ENCODE assay signal across 8 cellular contexts in the genomic region with DNA sequence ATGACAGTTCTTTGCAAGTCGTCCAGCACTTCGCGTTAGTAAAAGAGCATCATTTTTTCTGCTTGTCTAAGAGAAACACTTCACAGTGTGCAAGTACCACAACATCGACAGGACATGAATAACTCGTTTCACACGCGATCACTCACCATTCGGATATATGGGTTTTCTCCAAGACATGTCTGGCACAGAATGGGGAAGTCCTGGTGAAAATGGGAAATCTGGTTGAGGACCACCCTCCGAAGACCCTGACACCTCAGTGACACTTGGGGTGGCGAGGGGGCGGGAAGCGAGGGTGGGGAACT. TPM values are rescaled to one million over a fixed set of nuclear protein-coding genes. Genes with fewer than 3 reads are reported as not detected.
DNase-seq lines count a peak whose midpoint lies in the region; ATAC-seq, FAIRE-seq and TF ChIP-seq lines count a peak whose summit lies in the region.

No MANE protein-coding gene starts in this region.

- peaks cover 2% of the 10 kb centered on the region for H3K27me3 Mint-ChIP-seq in GM23338 (ENCODE audit: insufficient read depth, low read depth, poor library complexity)

- no peaks in the 10 kb centered on the region for H3F3A ChIP-seq in GM23338 (replicated peaks; ENCODE audit: low read depth)

- no peak overlapping the region for H3K4me3 Mint-ChIP-seq in GM23338

- intact Hi-C loops in A673 (cut with micrococcal nuclease; ENCODE audit: unreplicated experiment) (loop anchor here (2.0 to 10.0 kb wide), 2 partner anchors 137 to 245 kb away; no protein-coding TSS in a partner anchor), HepG2 (cut with micrococcal nuclease; ENCODE audit: unreplicated experiment) (loop anchor here (1.0 to 2.0 kb wide), 2 partner anchors 79 to 139 kb away; no protein-coding TSS in a partner anchor)

- POLR2A ChIA-PET in A673 (lab: Charles Lee; ENCODE audit: low non-redundant PET), result no interaction called here
- POLR2A ChIA-PET in HepG2 (lab: Yijun Ruan, JAX), result interaction anchor here (0.8 to 2.0 kb wide), 13 partner anchors 8 to 250 kb away, joined by 3 to 23 read pairs (median 4); a partner anchor contains a TSS

- peak overlapping the region; percentile 95 for H3K9ac ChIP-seq in HepG2 (ENCODE audit: insufficient read depth, low read depth, low read length)

- no peak for TF ChIP-seq RAD21 in HepG2 (CRISPR knock-in tag; IDR thresholded peaks at IDR 0.05)

- H4K20me1 ChIP-seq in GM23338 (replicated peaks; ENCODE audit: insufficient read depth) (peaks cover 4% of the 10 kb centered on the region; the same call in 1 of the 2 replicates), HepG2 (ENCODE audit: insufficient read depth, low read length) (no peaks in the 10 kb centered on the region)

- peaks cover 14% of the 10 kb centered on the region for H3K4me1 ChIP-seq in A673 (ENCODE audit: insufficient read depth, low read length, poor library complexity, severe bottlenecking)
- peaks cover 4% of the 10 kb centered on the region; the same call in 1 of the 2 replicates for H3K4me1 ChIP-seq in GM23338 (ENCODE audit: insufficient read depth)
- peaks cover 21% of the 10 kb centered on the region for H3K4me1 ChIP-seq in HepG2 (ENCODE audit: insufficient read depth, low read length)

- peaks cover 39% of the 10 kb centered on the region for H3K36me3 ChIP-seq in A673 (ENCODE audit: insufficient read depth, low read length, poor library complexity, severe bottlenecking)
- H3K36me3 ChIP-seq in GM23338 (ENCODE audit: insufficient read depth), result peaks cover 37% of the 10 kb centered on the region
- peaks cover 44% of the 10 kb centered on the region for H3K36me3 ChIP-seq in WERI-Rb-1
- H3K36me3 ChIP-seq in HepG2 (replicated peaks in 1 of 2; ENCODE audit: control insufficient read depth in 1 of 2, insufficient read depth in 2 of 2, low read length in 2 of 2), result peaks cover 18 to 34% of the 10 kb centered on the region in 2 experiments

- WGBS in HepG2 (ENCODE audit: low lambda C conversion rate), result 4% methylated on average over 12 of the region's 12 CpGs

- peak overlapping the region; percentile 99 for H3K4me2 ChIP-seq in GM23338
- peak overlapping the region; percentile 88 for H3K4me2 ChIP-seq in HepG2 (ENCODE audit: low read depth, low read length)

- peak overlapping the region; percentile 92 for H3K27ac ChIP-seq in A673 (ENCODE audit: low read depth, low read length, poor library complexity, severe bottlenecking)
- peak overlapping the region; percentile 97 for H3K27ac ChIP-seq in GM23338 (ENCODE audit: low read depth)
- H3K27ac ChIP-seq in WERI-Rb-1, result peak overlapping the region; percentile 97
- H3K27ac ChIP-seq in HepG2 (ENCODE audit: extremely low read length, insufficient read depth, low read length), result peak overlapping the region; percentile 84

- H3K79me2 ChIP-seq in GM23338 (replicated peaks; ENCODE audit: insufficient read depth), result peaks cover 18% of the 10 kb centered on the region
- H3K79me2 ChIP-seq in HepG2 (ENCODE audit: insufficient read depth, low read length), result peaks cover 22% of the 10 kb centered on the region

- no peak for TF ChIP-seq POLR2A in HepG2 (IDR thresholded peaks at IDR 0.05; ENCODE audit: insufficient read depth in 1 of 2, low read depth in 2 of 2, low read length in 2 of 2)

- peaks cover 30% of the 10 kb centered on the region for H3K36me3 Mint-ChIP-seq in GM23338 (ENCODE audit: low read depth)

- no peak overlapping the region for H3K27ac Mint-ChIP-seq in GM23338

- DNase-seq in A673 (ENCODE audit: low spot score), result no peak
- DNase-seq in GM23338 (ENCODE audit: low spot score), result no peak
- DNase-seq in WERI-Rb-1, result no peak
- DNase-seq in HepG2 (ENCODE audit: low spot score), result no peak
- no peak for DNase-seq in AG08396 (ENCODE audit: low spot score)
- DNase-seq in DMS153 (lab: John Stamatoyannopoulos, UW), result no peak
- DNase-seq in HuH-7 (ENCODE audit: low spot score), result no peak
- DNase-seq in A172 (ENCODE audit: low spot score), result no peak

- H3K4me3 ChIP-seq in A673 (ENCODE audit: low read depth, low read length, poor library complexity, severe bottlenecking) (peak overlapping the region; percentile 83), GM23338 (peak overlapping the region; percentile 84), WERI-Rb-1 (ENCODE audit: low read depth, low read length) (peak overlapping the region; percentile 100), HepG2 (replicated peaks in 1 of 3; ENCODE audit: insufficient read depth in 1 of 3, low read depth in 2 of 3, low read length in 3 of 3) (peak overlapping the region; percentile 97 to 100 (median 99))

- no peaks in the 10 kb centered on the region for H3K9me3 Mint-ChIP-seq in GM23338

- CTCF ChIA-PET in A673 (lab: Charles Lee) (interaction anchor here (1.5 kb wide), 1 partner anchor 146 kb away, joined by 5 read pairs; a partner anchor contains a TSS), HepG2 (lab: Yijun Ruan, JAX; ENCODE audit: low intra/inter-chr PET ratio, low total read pairs) (interaction anchor here (1.1 kb wide), 1 partner anchor 138 kb away, joined by 5 read pairs; no protein-coding TSS in a partner anchor)

- H3K4me1 Mint-ChIP-seq in GM23338, result no peaks in the 10 kb centered on the region; the same call in 2 of the 3 replicates

- no peak for TF ChIP-seq EP300 in HepG2 (IDR thresholded peaks at IDR 0.05; ENCODE audit: low read depth in 2 of 2, low read length in 2 of 2)
- no peak for TF ChIP-seq EP300 in HepG2 (CRISPR knock-in tag; IDR thresholded peaks at IDR 0.05; ENCODE audit: borderline replicate concordance)

- in situ Hi-C loops in HepG2 (cut with HindIII; ENCODE audit: extremely low pct_ligation_motif_present, low pct_unique_long_range_greater_than_20kb), result no loop called here

- H2AFZ ChIP-seq in GM23338 (no peak overlapping the region), HepG2 (ENCODE audit: low read length) (no peak overlapping the region)

- TF ChIP-seq CTCF in A673 (conservative IDR thresholded peaks at IDR 0.05; ENCODE audit: low read depth, low read length) (no peak), GM23338 (conservative IDR thresholded peaks at IDR 0.05; ENCODE audit: low read depth in 2 of 2) (no peak), WERI-Rb-1 (IDR thresholded peaks at IDR 0.05; ENCODE audit: low read depth, low read length) (no peak), HepG2 (CRISPR knock-in tag; IDR thresholded peaks at IDR 0.05) (no peak)

- H3K9me3 ChIP-seq in A673 (ENCODE audit: low read depth, low read length, poor library complexity, severe bottlenecking) (no peaks in the 10 kb centered on the region), WERI-Rb-1 (ENCODE audit: severe bottlenecking) (no peaks in the 10 kb centered on the region), HepG2 (ENCODE audit: low read length) (no peaks in the 10 kb centered on the region)

- H3K27me3 ChIP-seq in A673 (replicated peaks; ENCODE audit: insufficient read depth, low read depth, low read length, poor library complexity) (no peaks in the 10 kb centered on the region), GM23338 (ENCODE audit: insufficient read depth) (no peaks in the 10 kb centered on the region), WERI-Rb-1 (ENCODE audit: insufficient read depth, low read depth, severe bottlenecking) (no peaks in the 10 kb centered on the region), HepG2 (ENCODE audit: control insufficient read depth in 1 of 2, insufficient read depth in 2 of 2, low read length in 2 of 2) (no peaks in the 10 kb centered on the region; a peak in 1 of 5 replicates)

- no peaks in the 10 kb centered on the region for H3K9me2 ChIP-seq in GM23338 (ENCODE audit: insufficient read depth)

- no TSS peak for BruUV-seq in A673 (replicated peaks; lab: Mats Ljungman, UMichigan)
- no TSS peak for BruUV-seq in HepG2 (replicated peaks; lab: Mats Ljungman, UMichigan)

- ATAC-seq in GM23338, result no peak
- peak; percentile 16; the same call in 1 of the 3 replicates for ATAC-seq in HepG2

- no peak for FAIRE-seq in HepG2 (lab: Jason Lieb, UNC)

RNA-seq across cellular contexts. Expression of a gene that starts 0.6 kb away (rescaled TPM):
- total RNA-seq in A673 (2021), result 58.7 and 66.8 TPM in 2 replicates
- total RNA-seq in GM23338 (2014; rRNA removed; shearing (Covaris generic)), result 30.7 and 32.3 TPM in 2 replicates
- polyA plus RNA-seq in GM23338 (2016; fragmentation: Nextera tagmentation; extraction: Ambion mirVana), result 20.3 and 23.4 TPM in 2 replicates
- total RNA-seq in HepG2 (2016; rRNA removed; fragmentation: Illumina TruSeq; extraction: Trizol), result 27.7 and 28.3 TPM in 2 replicates
- 5.7 and 6.4 TPM in 2 replicates for total RNA-seq in HepG2 (2016; cell fraction: cytosol; rRNA removed; fragmentation: Illumina TruSeq; extraction: Trizol; ENCODE audit: low read depth)
- total RNA-seq in HepG2 (2016; cell fraction: insoluble cytoplasmic fraction; rRNA removed; fragmentation: Illumina TruSeq; extraction: Trizol), result 23.8 and 26.3 TPM in 2 replicates
- total RNA-seq in HepG2 (2016; cell fraction: membrane; rRNA removed; fragmentation: Illumina TruSeq; extraction: Trizol), result 11.5 and 11.9 TPM in 2 replicates
- total RNA-seq in HepG2 (2016; cell fraction: nucleus; rRNA removed; fragmentation: Illumina TruSeq; extraction: Trizol), result 27.4 and 28.2 TPM in 2 replicates
- polyA plus RNA-seq in HepG2 (2011; rRNA removed), result 27.3 and 35.0 TPM in 2 replicates
- polyA plus RNA-seq in HepG2 (2011; cell fraction: cytosol; rRNA removed), result 12.7 and 16.9 TPM in 2 replicates
- polyA plus RNA-seq in HepG2 (2011; cell fraction: nucleus; rRNA removed), result 42.7 and 44.5 TPM in 2 replicates
- polyA plus RNA-seq in HepG2 (2012), result 25.4 and 28.8 TPM in 2 replicates
- 2.7 and 3.2 TPM in 2 replicates for polyA plus RNA-seq in HepG2 (2016; cell fraction: cytosol; fragmentation: Illumina TruSeq; extraction: Trizol; ENCODE audit: low read depth)
- 34.5 and 39.1 TPM in 2 replicates for polyA plus RNA-seq in HepG2 (2016; cell fraction: insoluble cytoplasmic fraction; fragmentation: Illumina TruSeq; extraction: Trizol; ENCODE audit: low read depth)
- 7.7 and 9.1 TPM in 2 replicates for polyA plus RNA-seq in HepG2 (2016; cell fraction: membrane; fragmentation: Illumina TruSeq; extraction: Trizol; ENCODE audit: low read depth)
- 43.5 and 48.3 TPM in 2 replicates for polyA plus RNA-seq in HepG2 (2016; cell fraction: nucleus; fragmentation: Illumina TruSeq; extraction: Trizol; ENCODE audit: insufficient read depth, low read depth)
- polyA minus RNA-seq in HepG2 (2011; rRNA and poly(A)+ RNA removed; ENCODE audit: low replicate concordance), result 9.8 and 27.6 TPM in 2 replicates
- polyA minus RNA-seq in HepG2 (2011; cell fraction: cytosol; rRNA and poly(A)+ RNA removed), result 12.1 and 16.2 TPM in 2 replicates
- polyA minus RNA-seq in HepG2 (2011; cell fraction: nucleus; rRNA and poly(A)+ RNA removed), result 43.9 and 49.9 TPM in 2 replicates
- total RNA-seq in A172 (2014; rRNA removed; shearing (Covaris generic)), result 36.4 and 45.8 TPM in 2 replicates

RNA-seq across cellular contexts. Expression of a gene that starts 39.2 kb away (rescaled TPM):
- total RNA-seq in A673 (2021), result 2.4 and 2.7 TPM in 2 replicates
- 13.8 and 26.4 TPM in 2 replicates for total RNA-seq in GM23338 (2014; rRNA removed; shearing (Covaris generic))
- polyA plus RNA-seq in GM23338 (2016; fragmentation: Nextera tagmentation; extraction: Ambion mirVana), result 10.9 and 12.7 TPM in 2 replicates
- total RNA-seq in HepG2 (2016; rRNA removed; fragmentation: Illumina TruSeq; extraction: Trizol), result not detected in 2 replicates
- not detected in 2 replicates for total RNA-seq in HepG2 (2016; cell fraction: cytosol; rRNA removed; fragmentation: Illumina TruSeq; extraction: Trizol; ENCODE audit: low read depth)
- not detected in 2 replicates for total RNA-seq in HepG2 (2016; cell fraction: insoluble cytoplasmic fraction; rRNA removed; fragmentation: Illumina TruSeq; extraction: Trizol)
- not detected in 2 replicates for total RNA-seq in HepG2 (2016; cell fraction: membrane; rRNA removed; fragmentation: Illumina TruSeq; extraction: Trizol)
- total RNA-seq in HepG2 (2016; cell fraction: nucleus; rRNA removed; fragmentation: Illumina TruSeq; extraction: Trizol), result not detected in 2 replicates
- polyA plus RNA-seq in HepG2 (2011; rRNA removed), result 0.05 TPM in 1 of 2 replicates, not detected in the other
- not detected in 2 replicates for polyA plus RNA-seq in HepG2 (2011; cell fraction: cytosol; rRNA removed)
- polyA plus RNA-seq in HepG2 (2011; cell fraction: nucleus; rRNA removed), result not detected in 2 replicates
- polyA plus RNA-seq in HepG2 (2012), result 0.05 TPM in 1 of 2 replicates, not detected in the other
- not detected in 2 replicates for polyA plus RNA-seq in HepG2 (2016; cell fraction: cytosol; fragmentation: Illumina TruSeq; extraction: Trizol; ENCODE audit: low read depth)
- not detected in 2 replicates for polyA plus RNA-seq in HepG2 (2016; cell fraction: insoluble cytoplasmic fraction; fragmentation: Illumina TruSeq; extraction: Trizol; ENCODE audit: low read depth)
- polyA plus RNA-seq in HepG2 (2016; cell fraction: membrane; fragmentation: Illumina TruSeq; extraction: Trizol; ENCODE audit: low read depth), result not detected in 2 replicates
- not detected in 2 replicates for polyA plus RNA-seq in HepG2 (2016; cell fraction: nucleus; fragmentation: Illumina TruSeq; extraction: Trizol; ENCODE audit: insufficient read depth, low read depth)
- 0.05 TPM in 1 of 2 replicates, not detected in the other for polyA minus RNA-seq in HepG2 (2011; rRNA and poly(A)+ RNA removed; ENCODE audit: low replicate concordance)
- not detected in 2 replicates for polyA minus RNA-seq in HepG2 (2011; cell fraction: cytosol; rRNA and poly(A)+ RNA removed)
- polyA minus RNA-seq in HepG2 (2011; cell fraction: nucleus; rRNA and poly(A)+ RNA removed), result not detected in 2 replicates
- 0.07 and 0.45 TPM in 2 replicates for total RNA-seq in A172 (2014; rRNA removed; shearing (Covaris generic))

RNA-seq across cellular contexts. Expression of a gene that starts 58.6 kb away (rescaled TPM):
- total RNA-seq in A673 (2021) (62.3 and 67.6 TPM in 2 replicates), HepG2 (2016; rRNA removed; fragmentation: Illumina TruSeq; extraction: Trizol) (26.9 and 39.7 TPM in 2 replicates)
- 41.2 and 41.8 TPM in 2 replicates for total RNA-seq in GM23338 (2014; rRNA removed; shearing (Covaris generic))
- polyA plus RNA-seq in GM23338 (2016; fragmentation: Nextera tagmentation; extraction: Ambion mirVana) (11.8 and 15.4 TPM in 2 replicates), HepG2 (2011; rRNA removed) (21.5 and 24.1 TPM in 2 replicates)
- total RNA-seq in HepG2 (2016; cell fraction: cytosol; rRNA removed; fragmentation: Illumina TruSeq; extraction: Trizol; ENCODE audit: low read depth), result 3.5 and 5.2 TPM in 2 replicates
- 28.4 and 40.9 TPM in 2 replicates for total RNA-seq in HepG2 (2016; cell fraction: insoluble cytoplasmic fraction; rRNA removed; fragmentation: Illumina TruSeq; extraction: Trizol)
- total RNA-seq in HepG2 (2016; cell fraction: membrane; rRNA removed; fragmentation: Illumina TruSeq; extraction: Trizol), result 16.8 and 20.1 TPM in 2 replicates
- 29.2 and 37.4 TPM in 2 replicates for total RNA-seq in HepG2 (2016; cell fraction: nucleus; rRNA removed; fragmentation: Illumina TruSeq; extraction: Trizol)
- 17.3 and 22.7 TPM in 2 replicates for polyA plus RNA-seq in HepG2 (2011; cell fraction: cytosol; rRNA removed)
- 18.6 and 20.3 TPM in 2 replicates for polyA plus RNA-seq in HepG2 (2011; cell fraction: nucleus; rRNA removed)
- 18.3 and 23.7 TPM in 2 replicates for polyA plus RNA-seq in HepG2 (2012)
- polyA plus RNA-seq in HepG2 (2016; cell fraction: cytosol; fragmentation: Illumina TruSeq; extraction: Trizol; ENCODE audit: low read depth), result 1.7 and 1.8 TPM in 2 replicates
- polyA plus RNA-seq in HepG2 (2016; cell fraction: insoluble cytoplasmic fraction; fragmentation: Illumina TruSeq; extraction: Trizol; ENCODE audit: low read depth), result 42.0 and 42.5 TPM in 2 replicates
- 7.3 and 8.7 TPM in 2 replicates for polyA plus RNA-seq in HepG2 (2016; cell fraction: membrane; fragmentation: Illumina TruSeq; extraction: Trizol; ENCODE audit: low read depth)
- polyA plus RNA-seq in HepG2 (2016; cell fraction: nucleus; fragmentation: Illumina TruSeq; extraction: Trizol; ENCODE audit: insufficient read depth, low read depth), result 24.5 and 29.7 TPM in 2 replicates
- 41.6 and 54.4 TPM in 2 replicates for polyA minus RNA-seq in HepG2 (2011; rRNA and poly(A)+ RNA removed; ENCODE audit: low replicate concordance)
- 26.7 and 27.0 TPM in 2 replicates for polyA minus RNA-seq in HepG2 (2011; cell fraction: cytosol; rRNA and poly(A)+ RNA removed)
- polyA minus RNA-seq in HepG2 (2011; cell fraction: nucleus; rRNA and poly(A)+ RNA removed), result 59.4 and 66.0 TPM in 2 replicates
- total RNA-seq in A172 (2014; rRNA removed; shearing (Covaris generic)), result 67.7 and 68.0 TPM in 2 replicates

RNA-seq across cellular contexts. Expression of a gene that starts 59.8 kb away (rescaled TPM):
- 7.6 and 10.0 TPM in 2 replicates for total RNA-seq in A673 (2021)
- total RNA-seq in GM23338 (2014; rRNA removed; shearing (Covaris generic)), result 1.3 and 3.0 TPM in 2 replicates
- polyA plus RNA-seq in GM23338 (2016; fragmentation: Nextera tagmentation; extraction: Ambion mirVana), result 0.16 and 0.38 TPM in 2 replicates
- total RNA-seq in HepG2 (2016; rRNA removed; fragmentation: Illumina TruSeq; extraction: Trizol), result 0.09 and 0.22 TPM in 2 replicates
- under 0.01 TPM in 1 of 2 replicates, not detected in the other for total RNA-seq in HepG2 (2016; cell fraction: cytosol; rRNA removed; fragmentation: Illumina TruSeq; extraction: Trizol; ENCODE audit: low read depth)
- 0.04 and 0.09 TPM in 2 replicates for total RNA-seq in HepG2 (2016; cell fraction: insoluble cytoplasmic fraction; rRNA removed; fragmentation: Illumina TruSeq; extraction: Trizol)
- total RNA-seq in HepG2 (2016; cell fraction: membrane; rRNA removed; fragmentation: Illumina TruSeq; extraction: Trizol), result 0.10 and 0.12 TPM in 2 replicates
- total RNA-seq in HepG2 (2016; cell fraction: nucleus; rRNA removed; fragmentation: Illumina TruSeq; extraction: Trizol), result 0.16 and 0.25 TPM in 2 replicates
- 0.05 and 0.30 TPM in 2 replicates for polyA plus RNA-seq in HepG2 (2011; rRNA removed)
- polyA plus RNA-seq in HepG2 (2011; cell fraction: cytosol; rRNA removed), result 0.04 and 0.07 TPM in 2 replicates
- polyA plus RNA-seq in HepG2 (2011; cell fraction: nucleus; rRNA removed), result 0.33 and 0.42 TPM in 2 replicates
- polyA plus RNA-seq in HepG2 (2012), result 0.07 and 0.19 TPM in 2 replicates
- 0.02 and 0.03 TPM in 2 replicates for polyA plus RNA-seq in HepG2 (2016; cell fraction: cytosol; fragmentation: Illumina TruSeq; extraction: Trizol; ENCODE audit: low read depth)
- polyA plus RNA-seq in HepG2 (2016; cell fraction: insoluble cytoplasmic fraction; fragmentation: Illumina TruSeq; extraction: Trizol; ENCODE audit: low read depth), result 0.15 and 0.20 TPM in 2 replicates
- 0.03 and 0.05 TPM in 2 replicates for polyA plus RNA-seq in HepG2 (2016; cell fraction: membrane; fragmentation: Illumina TruSeq; extraction: Trizol; ENCODE audit: low read depth)
- polyA plus RNA-seq in HepG2 (2016; cell fraction: nucleus; fragmentation: Illumina TruSeq; extraction: Trizol; ENCODE audit: insufficient read depth, low read depth), result 0.30 and 0.49 TPM in 2 replicates
- polyA minus RNA-seq in HepG2 (2011; rRNA and poly(A)+ RNA removed; ENCODE audit: low replicate concordance), result 0.46 and 18.5 TPM in 2 replicates
- 0.30 and 0.70 TPM in 2 replicates for polyA minus RNA-seq in HepG2 (2011; cell fraction: cytosol; rRNA and poly(A)+ RNA removed)
- polyA minus RNA-seq in HepG2 (2011; cell fraction: nucleus; rRNA and poly(A)+ RNA removed), result 0.39 and 0.62 TPM in 2 replicates
- 7.2 and 9.0 TPM in 2 replicates for total RNA-seq in A172 (2014; rRNA removed; shearing (Covaris generic))
